In genomic region chr15:56758770-56759449, GRCh38 we compare ENCODE assay signal across 1 cellular context.
A peak's percentile ranks its signal among the peaks of the same experiment; 100 is the strongest.
TF ChIP-seq lines count a peak whose summit lies in the region.

No MANE protein-coding gene starts in this region.

TF ChIP-seq in IMR-90, 13 proteins besides CTCF, POLR2A, EP300 and RAD21 (continued from another document):
- TF ChIP-seq CEBPB (IDR thresholded peaks at IDR 0.05; ENCODE audit: low read depth, low read length) (peak; percentile 59; the same call in 1 of the 2 replicates), MAZ (IDR thresholded peaks at IDR 0.05; ENCODE audit: borderline replicate concordance, low read depth, low read length) (0 out of 2 replicates have a peak, but pooled peaks have one; percentile 11), FOS (IDR thresholded peaks at IDR 0.05; ENCODE audit: low read depth, low read length) (peak; percentile 57; the same call in 1 of the 2 replicates)
